26 cellular contexts compared by ENCODE assay signal in genomic region chr13:30715357-30715756, GRCh38. TPM values are rescaled to one million over a fixed set of nuclear protein-coding genes. Genes with fewer than 3 reads are reported as not detected.
"Had no signal": no experiment of that assay in that cellular context is flagged by ENCODE, and none has a peak within 500 bp of the region (broad histone marks: within the 10 kb centered on the region; RNA-seq: fewer than 3 reads in every experiment).

No MANE protein-coding gene starts in this region.

- H3K36me3 ChIP-seq: cardiac muscle cell, gastroesophageal sphincter, right lobe of liver, thoracic aorta, vagina had no signal

- H3K4me3 ChIP-seq: cardiac muscle cell, gastroesophageal sphincter, lung, mucosa of descending colon, right lobe of liver, thoracic aorta, vagina had no signal

- H3K9me3 ChIP-seq: gastroesophageal sphincter, mucosa of descending colon, right lobe of liver, thoracic aorta, vagina had no signal

- DNase-seq: activated CD4-positive, alpha-beta memory T cell treated with anti-CD3 and anti-CD28 coated beads for 36 hours; activated CD4-positive, alpha-beta T cell treated with anti-CD3 and anti-CD28 coated beads, Interleukin-2, amount 10 ng/mL, durations not matched to agents 24 days and 14 days; activated CD4-positive, CD25-positive, alpha-beta regulatory T cell treated with anti-CD3 and anti-CD28 coated beads, Interleukin-2, amount 50 U/mL, for 72 hours; activated naive CD4-positive, alpha-beta T cell; activated T-cell treated with anti-CD3 and anti-CD28 coated beads, Interleukin-2, amount 50 U/mL, for 4 hours; aorta; cortex of kidney; effector memory CD8-positive, alpha-beta T cell; hippocampal formation; immature natural killer cell; mucosa of descending colon; posterior cingulate gyrus; right lobe of liver; stimulated activated CD4-positive, alpha-beta T cell treated with anti-CD3 and anti-CD28 coated beads, Interleukin-12 subunit alpha, Interleukin-12 subunit beta, amount 100 ng/mL, for 4 hours; stimulated activated CD4-positive, alpha-beta T cell treated with anti-CD3 and anti-CD28 coated beads, Interleukin-4, amount 100 ng/mL, for 1 hour; T-helper 2 cell had no signal

- H3K27me3 ChIP-seq: cardiac muscle cell, gastroesophageal sphincter, right lobe of liver, vagina had no signal

- H3K27ac ChIP-seq: cardiac muscle cell, gastroesophageal sphincter, right lobe of liver, thoracic aorta, vagina had no signal

- ATAC-seq: activated naive CD4-positive, alpha-beta T cell treated with anti-CD3 and anti-CD28 coated beads, Interleukin-2, amount 50 U/mL, for 72 hours; activated T-cell treated with anti-CD3 and anti-CD28 coated beads, Interleukin-2, amount 50 U/mL, for 4 hours; effector memory CD8-positive, alpha-beta T cell; gastroesophageal sphincter; mucosa of descending colon; natural killer cell treated with Interleukin-12 subunit alpha and Interleukin-12 subunit beta and Interleukin-15 and Interleukin-18, amount 100 ng/mL, for 72 hours; right lobe of liver had no signal

- H3K4me1 ChIP-seq: gastroesophageal sphincter, right lobe of liver, vagina had no signal

RNA-seq across cellular contexts. Expression of gene ALOX5AP, which starts 20.0 kb away (rescaled TPM):
- total RNA-seq: cardiac muscle cell, endothelial cell of umbilical vein, myocyte, osteoblast had no signal
